In genomic region chr4:184342857-184343237, GRCh38 we compare ENCODE assay signal across 8 cellular contexts.
DNase-seq lines count a peak whose midpoint lies in the region; ATAC-seq, FAIRE-seq and TF ChIP-seq lines count a peak whose summit lies in the region.
"Not testable (repeated sequence)": the region's sequence is repeated elsewhere in the genome, so short reads cannot be mapped to it uniquely, and the experiment has no call there.

No MANE protein-coding gene starts in this region.

- H2AK5ac ChIP-seq in mesenchymal stem cell (ENCODE audit: low read length, severe bottlenecking): not testable (repeated sequence)

- H4K91ac ChIP-seq in mesenchymal stem cell (ENCODE audit: low read length): not testable (repeated sequence)

- H2AFZ ChIP-seq in Loucy (ENCODE audit: low read length) (peak overlapping the region; percentile 66; the same call in 1 of the 2 replicates), K562 (ENCODE audit: low read depth, low read length) (peak overlapping the region; percentile 97), parathyroid adenoma (peak overlapping the region; percentile 89)
- H2AFZ ChIP-seq in mesenchymal stem cell (ENCODE audit: low read depth, low read length): not testable (repeated sequence)

- TF ChIP-seq RAD21 in K562 (CRISPR knock-in tag; conservative IDR thresholded peaks at IDR 0.05 in 1 of 2, IDR thresholded peaks at IDR 0.05 in 1 of 2): not testable (repeated sequence)

- H3K27ac ChIP-seq in CD4-positive, alpha-beta memory T cell (ENCODE audit: low read depth, low read length); K562 (ENCODE audit: extremely low read depth, low read depth, low read length); mesenchymal stem cell (ENCODE audit: low read length, poor library complexity, severe bottlenecking): not testable (repeated sequence)
- H3K27ac ChIP-seq in esophagus (ENCODE audit: low read depth in 2 of 2, low read length in 1 of 2) (peak overlapping the region; percentile 69 to 91), parathyroid adenoma (peak overlapping the region; percentile 85)

- H3K18ac ChIP-seq in mesenchymal stem cell (ENCODE audit: low read depth in 1 of 2, low read length in 2 of 2): not testable (repeated sequence)

- CTCF ChIA-PET in CD4-positive, alpha-beta memory T cell (lab: Charles Lee; ENCODE audit: partially characterized antibody); K562 (lab: Yijun Ruan, JAX; ENCODE audit: low intra/inter-chr PET ratio): not testable (repeated sequence)
- CTCF ChIA-PET in activated CD8-positive, alpha-beta T cell treated with anti-CD3 and anti-CD28 coated beads for 36 hours (lab: Charles Lee): interaction anchor here (0.9 to 1.4 kb wide), 3 partner anchors 53 to 79 kb away, joined by 3 read pairs; no protein-coding TSS in a partner anchor

- H3K14ac ChIP-seq in mesenchymal stem cell (ENCODE audit: low read length in 2 of 2): not testable (repeated sequence)

- peaks cover 13% of the 10 kb centered on the region for H3K4me1 ChIP-seq in CD4-positive, alpha-beta memory T cell (ENCODE audit: insufficient read depth, low read length)
- H3K4me1 ChIP-seq in Loucy (ENCODE audit: insufficient read depth, low read length, poor library complexity, severe bottlenecking): peaks cover 49% of the 10 kb centered on the region
- H3K4me1 ChIP-seq in K562 (replicated peaks in 1 of 2; ENCODE audit: control insufficient read depth in 2 of 2, insufficient read depth in 2 of 2, low read length in 2 of 2): peaks cover 24 to 26% of the 10 kb centered on the region in 2 experiments
- H3K4me1 ChIP-seq in esophagus (ENCODE audit: control insufficient read depth in 2 of 2, insufficient read depth in 2 of 2, low read length in 1 of 2); mesenchymal stem cell (ENCODE audit: control insufficient read depth, insufficient read depth, low read depth, low read length): not testable (repeated sequence)
- H3K4me1 ChIP-seq in parathyroid adenoma: peaks cover 12% of the 10 kb centered on the region

- not testable (repeated sequence) for H4K8ac ChIP-seq in mesenchymal stem cell (ENCODE audit: low read length)

- H3K36me3 ChIP-seq in CD4-positive, alpha-beta memory T cell (ENCODE audit: insufficient read depth, low read length); Loucy (ENCODE audit: insufficient read depth, low read length); K562 (ENCODE audit: control insufficient read depth, insufficient read depth, low read length); esophagus (ENCODE audit: control insufficient read depth in 2 of 2, insufficient read depth in 2 of 2, low read length in 1 of 2); mesenchymal stem cell (ENCODE audit: control insufficient read depth in 1 of 2, insufficient read depth in 2 of 2, low read depth in 1 of 2, low read length in 2 of 2); parathyroid adenoma (ENCODE audit: control insufficient read depth, insufficient read depth, low read length): not testable (repeated sequence)

- not testable (repeated sequence) for H3K27me3 ChIP-seq in CD4-positive, alpha-beta memory T cell (ENCODE audit: insufficient read depth, low read length); Loucy (ENCODE audit: insufficient read depth, low read length, poor library complexity, severe bottlenecking); K562 (ENCODE audit: control insufficient read depth in 2 of 2, insufficient read depth in 2 of 2, low read length in 2 of 2); esophagus (ENCODE audit: control insufficient read depth in 1 of 2, insufficient read depth in 2 of 2, low read length in 2 of 2); mesenchymal stem cell (ENCODE audit: control insufficient read depth in 1 of 2, insufficient read depth in 1 of 2, low read length in 2 of 2); parathyroid adenoma (ENCODE audit: control insufficient read depth, insufficient read depth, low read length)

- not testable (repeated sequence) for H2BK15ac ChIP-seq in mesenchymal stem cell (ENCODE audit: low read depth, poor library complexity, severe bottlenecking)

- intact Hi-C loops in CD4-positive, alpha-beta memory T cell (cut with micrococcal nuclease); activated CD8-positive, alpha-beta T cell treated with anti-CD3 and anti-CD28 coated beads for 36 hours (cut with micrococcal nuclease); K562 (cut with micrococcal nuclease): not testable (repeated sequence)

- FAIRE-seq in K562 (lab: Jason Lieb, UNC): not testable (repeated sequence)

- TF ChIP-seq EP300 in K562 (IDR thresholded peaks at IDR 0.05; ENCODE audit: low read length): not testable (repeated sequence)

- not testable (repeated sequence) for H3K23ac ChIP-seq in mesenchymal stem cell (ENCODE audit: low read length in 2 of 2)

- H3K36me3 Mint-ChIP-seq in CD4-positive, alpha-beta memory T cell; activated CD8-positive, alpha-beta T cell treated with anti-CD3 and anti-CD28 coated beads for 36 hours (ENCODE audit: low read depth); type B pancreatic cell: not testable (repeated sequence)

- H3K27ac Mint-ChIP-seq in CD4-positive, alpha-beta memory T cell: peak overlapping the region in 1 of 7 donors; percentile 17
- H3K27ac Mint-ChIP-seq in activated CD8-positive, alpha-beta T cell treated with anti-CD3 and anti-CD28 coated beads for 36 hours: not testable (repeated sequence)
- H3K27ac Mint-ChIP-seq in type B pancreatic cell: peak overlapping the region; percentile 92

- in situ Hi-C loops in K562 (cut with MboI): not testable (repeated sequence)

- H3K4me1 Mint-ChIP-seq in CD4-positive, alpha-beta memory T cell: peaks cover 9 to 18% (median 12%) of the 10 kb centered on the region in 4 donors
- H3K4me1 Mint-ChIP-seq in activated CD8-positive, alpha-beta T cell treated with anti-CD3 and anti-CD28 coated beads for 36 hours (ENCODE audit: low read depth): peaks cover 19% of the 10 kb centered on the region
- H3K4me1 Mint-ChIP-seq in type B pancreatic cell (ENCODE audit: unreplicated experiment): peaks cover 29% of the 10 kb centered on the region

- POLR2A ChIA-PET in CD4-positive, alpha-beta memory T cell (lab: Charles Lee; ENCODE audit: partially characterized antibody): interaction anchor here (1.4 to 1.6 kb wide), 3 partner anchors 75 to 391 kb away, joined by 3 to 4 read pairs (median 3); partner anchors contain the start of genes CENPU and IRF2
- POLR2A ChIA-PET in activated CD8-positive, alpha-beta T cell treated with anti-CD3 and anti-CD28 coated beads for 36 hours (lab: Charles Lee): interaction anchor here (1.0 to 1.3 kb wide), 2 partner anchors 8 to 105 kb away, joined by 3 read pairs; no protein-coding TSS in a partner anchor
- POLR2A ChIA-PET in K562 (lab: Yijun Ruan, JAX): not testable (repeated sequence)

- BruUV-seq in K562 (replicated peaks; lab: Mats Ljungman, UMichigan): not testable (repeated sequence)

- not testable (repeated sequence) for H3K79me2 ChIP-seq in Loucy (ENCODE audit: insufficient read depth, low read length); K562 (ENCODE audit: control insufficient read depth, insufficient read depth, low read length); parathyroid adenoma

- not testable (repeated sequence) for H2BK12ac ChIP-seq in mesenchymal stem cell (ENCODE audit: low read length in 2 of 2)

- H3K9me1 ChIP-seq in K562 (ENCODE audit: control insufficient read depth, insufficient read depth, low read length): not testable (repeated sequence)

- H3K9ac ChIP-seq in Loucy (ENCODE audit: low read depth, low read length, poor library complexity, severe bottlenecking) (peak overlapping the region; percentile 84), mesenchymal stem cell (ENCODE audit: low read length) (peak overlapping the region; percentile 82)
- not testable (repeated sequence) for H3K9ac ChIP-seq in K562 (ENCODE audit: insufficient read depth in 1 of 2, low read depth in 2 of 2, low read length in 2 of 2); parathyroid adenoma

- H3K9me2 ChIP-seq in Loucy (replicated peaks; ENCODE audit: low read depth, low read length): not testable (repeated sequence)

- H3K9me3 Mint-ChIP-seq in CD4-positive, alpha-beta memory T cell: peaks cover 0 to 10% (median 4%) of the 10 kb centered on the region in 8 donors
- H3K9me3 Mint-ChIP-seq in activated CD8-positive, alpha-beta T cell treated with anti-CD3 and anti-CD28 coated beads for 36 hours; type B pancreatic cell: not testable (repeated sequence)

- not testable (repeated sequence) for H3K27me3 Mint-ChIP-seq in CD4-positive, alpha-beta memory T cell; activated CD8-positive, alpha-beta T cell treated with anti-CD3 and anti-CD28 coated beads for 36 hours; type B pancreatic cell

- H3K4me2 ChIP-seq in Loucy (ENCODE audit: low read depth, low read length, poor library complexity, severe bottlenecking): peak overlapping the region; percentile 76
- not testable (repeated sequence) for H3K4me2 ChIP-seq in K562 (ENCODE audit: insufficient read depth, low read length); mesenchymal stem cell (ENCODE audit: low read length, poor library complexity, severe bottlenecking); parathyroid adenoma (ENCODE audit: low read length)

- not testable (repeated sequence) for H3K9me3 ChIP-seq in CD4-positive, alpha-beta memory T cell (ENCODE audit: control insufficient read depth in 1 of 2, low read length in 2 of 2); Loucy (ENCODE audit: insufficient read depth, low read depth, low read length); K562 (replicated peaks; ENCODE audit: control insufficient read depth, insufficient read depth, low read depth, low read length); esophagus (ENCODE audit: control insufficient read depth in 2 of 2, insufficient read depth in 1 of 2, low read depth in 1 of 2, low read length in 1 of 2); mesenchymal stem cell (ENCODE audit: control insufficient read depth, low read length); parathyroid adenoma (ENCODE audit: control insufficient read depth, low read length)

- not testable (repeated sequence) for H3F3A ChIP-seq in Loucy (ENCODE audit: low read depth)

- H3K4me3 ChIP-seq in CD4-positive, alpha-beta memory T cell (ENCODE audit: low read length in 2 of 2); K562; esophagus (ENCODE audit: low read depth in 1 of 2, low read length in 2 of 2): not testable (repeated sequence)
- H3K4me3 ChIP-seq in Loucy (ENCODE audit: low read length, poor library complexity, severe bottlenecking): peak overlapping the region; percentile 77
- H3K4me3 ChIP-seq in mesenchymal stem cell (ENCODE audit: insufficient read depth in 1 of 2, low read depth in 1 of 2, low read length in 2 of 2): peak overlapping the region in 1 of 2 experiments; percentile 88
- H3K4me3 ChIP-seq in parathyroid adenoma (ENCODE audit: low read depth, low read length): peak overlapping the region; percentile 83

- H3K4ac ChIP-seq in mesenchymal stem cell (ENCODE audit: low read depth in 1 of 2, low read length in 2 of 2): not testable (repeated sequence)

- not testable (repeated sequence) for TF ChIP-seq POLR2A in K562 (conservative IDR thresholded peaks at IDR 0.05)

- not testable (repeated sequence) for H2BK5ac ChIP-seq in mesenchymal stem cell (ENCODE audit: low read depth, low read length, poor library complexity, severe bottlenecking)

- not testable (repeated sequence) for H4K20me1 ChIP-seq in Loucy (ENCODE audit: insufficient read depth, low read length, poor library complexity, severe bottlenecking); K562 (replicated peaks; ENCODE audit: control insufficient read depth, insufficient read depth, low read length)

- WGBS in K562 (ENCODE audit: insufficient coverage, low coverage, missing lambda C conversion rate): 22% methylated on average over 1 of the region's 1 CpG
- WGBS in esophagus, 2 donors: 78 to 79% methylated on average over 1 of the region's 1 CpG
- no CpG with 5 or more reads among the region's 1 CpG for WGBS in mesenchymal stem cell

- ATAC-seq in activated CD8-positive, alpha-beta T cell treated with anti-CD3 and anti-CD28 coated beads for 36 hours; K562: not testable (repeated sequence)

- not testable (repeated sequence) for H3K79me1 ChIP-seq in mesenchymal stem cell (replicated peaks; ENCODE audit: low read length, poor library complexity, severe bottlenecking)

- peak overlapping the region; percentile 85 to 92 (median 88) for H3K4me3 Mint-ChIP-seq in CD4-positive, alpha-beta memory T cell
- H3K4me3 Mint-ChIP-seq in activated CD8-positive, alpha-beta T cell treated with anti-CD3 and anti-CD28 coated beads for 36 hours: peak overlapping the region; percentile 78
- H3K4me3 Mint-ChIP-seq in type B pancreatic cell: peak overlapping the region; percentile 95

- not testable (repeated sequence) for H2BK120ac ChIP-seq in mesenchymal stem cell (ENCODE audit: low read depth, low read length)

- TF ChIP-seq CTCF in Loucy (conservative IDR thresholded peaks at IDR 0.05; ENCODE audit: low read length); activated CD8-positive, alpha-beta T cell treated with anti-CD3 and anti-CD28 coated beads for 36 hours (IDR thresholded peaks at IDR 0.05); K562 (IDR thresholded peaks at IDR 0.05 in 2 of 3, conservative IDR thresholded peaks at IDR 0.05 in 1 of 3; ENCODE audit: insufficient read depth in 2 of 3, low read depth in 1 of 3, low read length in 3 of 3); parathyroid adenoma (IDR thresholded peaks at IDR 0.05); type B pancreatic cell (conservative IDR thresholded peaks at IDR 0.05): not testable (repeated sequence)

- not testable (repeated sequence) for DNase-seq in CD4-positive, alpha-beta memory T cell; activated CD8-positive, alpha-beta T cell treated with anti-CD3 and anti-CD28 coated beads for 36 hours; K562 (ENCODE audit: extremely low read depth in 1 of 4, low spot score in 3 of 4); mesenchymal stem cell; type B pancreatic cell (ENCODE audit: extremely low spot score, unreplicated experiment)
